1 cellular context compared by ENCODE assay signal in genomic region chr7:100465702-100466311, GRCh38.
TF ChIP-seq lines count a peak whose summit lies in the region.

No MANE protein-coding gene starts in this region.

TF ChIP-seq in K562, 482 proteins besides CTCF, POLR2A, EP300 and RAD21 (continues in another document):
- no peak for TF ChIP-seq ZNF217 (CRISPR knock-in tag; IDR thresholded peaks at IDR 0.05)
- TF ChIP-seq ZNF77 (CRISPR knock-in tag; IDR thresholded peaks at IDR 0.05) = no peak
- peak; percentile 85 for TF ChIP-seq CTCFL (IDR thresholded peaks at IDR 0.05; ENCODE audit: borderline replicate concordance, insufficient read depth, low read depth, low read length, poor library complexity, severe bottlenecking)
- TF ChIP-seq, protein P1, sequence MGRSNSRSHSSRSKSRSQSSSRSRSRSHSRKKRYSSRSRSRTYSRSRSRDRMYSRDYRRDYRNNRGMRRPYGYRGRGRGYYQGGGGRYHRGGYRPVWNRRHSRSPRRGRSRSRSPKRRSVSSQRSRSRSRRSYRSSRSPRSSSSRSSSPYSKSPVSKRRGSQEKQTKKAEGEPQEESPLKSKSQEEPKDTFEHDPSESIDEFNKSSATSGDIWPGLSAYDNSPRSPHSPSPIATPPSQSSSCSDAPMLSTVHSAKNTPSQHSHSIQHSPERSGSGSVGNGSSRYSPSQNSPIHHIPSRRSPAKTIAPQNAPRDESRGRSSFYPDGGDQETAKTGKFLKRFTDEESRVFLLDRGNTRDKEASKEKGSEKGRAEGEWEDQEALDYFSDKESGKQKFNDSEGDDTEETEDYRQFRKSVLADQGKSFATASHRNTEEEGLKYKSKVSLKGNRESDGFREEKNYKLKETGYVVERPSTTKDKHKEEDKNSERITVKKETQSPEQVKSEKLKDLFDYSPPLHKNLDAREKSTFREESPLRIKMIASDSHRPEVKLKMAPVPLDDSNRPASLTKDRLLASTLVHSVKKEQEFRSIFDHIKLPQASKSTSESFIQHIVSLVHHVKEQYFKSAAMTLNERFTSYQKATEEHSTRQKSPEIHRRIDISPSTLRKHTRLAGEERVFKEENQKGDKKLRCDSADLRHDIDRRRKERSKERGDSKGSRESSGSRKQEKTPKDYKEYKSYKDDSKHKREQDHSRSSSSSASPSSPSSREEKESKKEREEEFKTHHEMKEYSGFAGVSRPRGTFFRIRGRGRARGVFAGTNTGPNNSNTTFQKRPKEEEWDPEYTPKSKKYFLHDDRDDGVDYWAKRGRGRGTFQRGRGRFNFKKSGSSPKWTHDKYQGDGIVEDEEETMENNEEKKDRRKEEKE (IDR thresholded peaks at IDR 0.05; ENCODE audit: borderline replicate concordance in 1 of 2, control insufficient read depth in 1 of 2, low read depth in 2 of 2, low read length in 1 of 2) = no peak
- no peak for TF ChIP-seq CHAMP1 (IDR thresholded peaks at IDR 0.05)
- TF ChIP-seq NEUROD1 (IDR thresholded peaks at IDR 0.05; ENCODE audit: borderline replicate concordance, low read depth, low read length, partially characterized antibody) = peak; percentile 24
- TF ChIP-seq ZNF398 (CRISPR knock-in tag; IDR thresholded peaks at IDR 0.05) = no peak
- TF ChIP-seq, protein P2, sequence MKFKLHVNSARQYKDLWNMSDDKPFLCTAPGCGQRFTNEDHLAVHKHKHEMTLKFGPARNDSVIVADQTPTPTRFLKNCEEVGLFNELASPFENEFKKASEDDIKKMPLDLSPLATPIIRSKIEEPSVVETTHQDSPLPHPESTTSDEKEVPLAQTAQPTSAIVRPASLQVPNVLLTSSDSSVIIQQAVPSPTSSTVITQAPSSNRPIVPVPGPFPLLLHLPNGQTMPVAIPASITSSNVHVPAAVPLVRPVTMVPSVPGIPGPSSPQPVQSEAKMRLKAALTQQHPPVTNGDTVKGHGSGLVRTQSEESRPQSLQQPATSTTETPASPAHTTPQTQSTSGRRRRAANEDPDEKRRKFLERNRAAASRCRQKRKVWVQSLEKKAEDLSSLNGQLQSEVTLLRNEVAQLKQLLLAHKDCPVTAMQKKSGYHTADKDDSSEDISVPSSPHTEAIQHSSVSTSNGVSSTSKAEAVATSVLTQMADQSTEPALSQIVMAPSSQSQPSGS (CRISPR knock-in tag; IDR thresholded peaks at IDR 0.05) = no peak
- TF ChIP-seq RBFOX2 (IDR thresholded peaks at IDR 0.05; ENCODE audit: low read depth, low read length) = peak; percentile 53; the same call in 1 of the 2 replicates
- TF ChIP-seq PREB (CRISPR knock-in tag; IDR thresholded peaks at IDR 0.05) = no peak
- no peak for TF ChIP-seq EP400 (IDR thresholded peaks at IDR 0.05)
- peak in 1 of 3 experiments; percentile 28 for TF ChIP-seq YY1 (IDR thresholded peaks at IDR 0.05; ENCODE audit: borderline replicate concordance in 1 of 3, control insufficient read depth in 1 of 3, extremely low read depth in 1 of 3, insufficient read depth in 3 of 3, insufficient read length in 1 of 3, insufficient replicate concordance in 2 of 3, low read depth in 1 of 3, low read length in 2 of 3)
- peak; percentile 74 for TF ChIP-seq POLR2G (IDR thresholded peaks at IDR 0.05; ENCODE audit: low read depth, low read length)
- no peak for TF ChIP-seq ZBTB40 (IDR thresholded peaks at IDR 0.05)
- no peak for TF ChIP-seq ZBTB40 (CRISPR knock-in tag; IDR thresholded peaks at IDR 0.05)
- TF ChIP-seq CHD1 (IDR thresholded peaks at IDR 0.05; ENCODE audit: low read length) = no peak
- no peak for TF ChIP-seq ZNF124 (CRISPR knock-in tag; IDR thresholded peaks at IDR 0.05)
- TF ChIP-seq HNRNPL (IDR thresholded peaks at IDR 0.05; ENCODE audit: low read depth, low read length) = peak; percentile 68; the same call in 1 of the 2 replicates
- TF ChIP-seq BRD9 (IDR thresholded peaks at IDR 0.05; ENCODE audit: low read depth, partially characterized antibody) = peak; percentile 32
- no peak for TF ChIP-seq DEAF1 (CRISPR knock-in tag; IDR thresholded peaks at IDR 0.05)
- TF ChIP-seq ETV1 (tag; conservative IDR thresholded peaks at IDR 0.05; ENCODE audit: low read depth) = no peak
- TF ChIP-seq, protein P3, sequence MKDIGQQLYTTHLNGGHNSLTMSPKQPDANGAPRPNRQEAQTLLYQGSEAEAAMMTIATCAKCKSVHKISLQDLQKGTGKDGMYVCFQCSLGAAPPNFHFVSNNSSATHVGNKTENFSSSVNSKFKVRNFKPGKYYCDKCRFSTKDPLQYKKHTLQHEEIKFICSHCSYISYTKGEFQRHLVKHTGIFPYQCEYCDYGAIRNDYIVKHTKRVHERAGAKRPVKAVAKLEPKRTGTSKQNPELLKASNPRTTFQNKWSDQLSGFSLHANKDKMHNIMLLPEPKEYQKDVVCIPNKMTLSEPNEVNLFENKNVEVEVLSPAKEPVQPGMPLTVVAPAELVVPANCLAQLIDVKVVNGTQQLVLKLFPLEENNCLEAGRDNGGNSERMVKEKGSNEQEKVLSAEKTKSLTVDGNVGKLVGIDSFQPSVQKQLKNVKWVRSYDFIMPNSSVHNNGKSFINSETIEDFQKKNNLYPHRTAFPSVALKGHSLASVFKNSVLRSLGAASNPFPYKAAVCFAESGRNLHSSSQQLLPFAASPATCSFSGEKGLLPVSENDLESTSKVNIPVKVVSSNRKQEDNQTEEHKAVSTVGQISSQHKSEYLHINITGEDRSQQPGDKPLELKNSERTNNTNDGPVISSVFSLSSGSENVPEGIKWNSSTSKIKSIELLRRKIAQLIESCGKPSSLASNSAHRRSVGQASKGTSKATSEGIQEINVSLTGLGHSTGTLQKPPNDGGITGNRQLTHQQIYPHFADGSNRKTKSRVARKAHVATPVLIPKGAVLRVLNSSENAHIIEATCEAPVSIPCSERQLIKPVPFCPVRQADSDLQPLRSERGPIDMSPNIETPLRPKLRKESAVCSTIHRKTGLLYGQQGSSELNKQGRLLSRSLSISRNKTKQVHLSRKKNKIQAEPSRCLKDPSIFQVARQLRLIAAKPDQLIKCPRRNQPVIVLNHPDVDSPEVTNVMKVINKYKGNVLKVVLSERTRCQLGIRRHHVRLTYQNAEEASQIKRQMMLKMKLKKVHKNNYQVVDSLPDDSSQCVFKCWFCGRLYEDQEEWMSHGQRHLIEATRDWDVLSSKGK (CRISPR knock-in tag; IDR thresholded peaks at IDR 0.05) = no peak
- peak; percentile 34 for TF ChIP-seq CREM (IDR thresholded peaks at IDR 0.05; ENCODE audit: low read depth)
